24 cellular contexts compared by ENCODE assay signal in the genomic region with DNA sequence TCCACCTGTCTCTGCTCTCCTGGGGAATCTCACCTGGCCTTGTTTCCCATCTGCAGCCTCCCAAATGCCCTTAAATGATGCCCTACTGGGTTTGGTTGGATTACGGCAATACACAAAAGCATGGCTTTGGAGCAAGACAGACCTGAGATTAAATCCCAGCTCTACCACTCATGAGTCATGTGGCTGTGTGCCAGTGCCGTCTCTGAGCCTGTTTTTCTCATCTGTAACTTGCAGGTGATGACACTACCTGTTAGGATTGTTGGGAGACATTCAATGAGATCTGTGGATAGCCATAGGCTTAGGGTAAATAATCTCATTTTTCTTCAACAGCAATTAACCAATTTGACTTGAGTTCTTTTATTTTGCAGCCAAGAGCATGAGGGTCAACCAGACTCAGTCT.
DNase-seq lines count a peak whose midpoint lies in the region; ATAC-seq and TF ChIP-seq lines count a peak whose summit lies in the region.
"Had no signal": no experiment of that assay in that cellular context is flagged by ENCODE, and none has a peak within 500 bp of the region (broad histone marks: within the 10 kb centered on the region; RNA-seq: fewer than 3 reads in every experiment).

No MANE protein-coding gene starts in this region.

- ATAC-seq in naive thymus-derived CD8-positive, alpha-beta T cell: no peak
- no peak for ATAC-seq in heart right ventricle

- intact Hi-C loops in lower leg skin (cut with DNase I; ENCODE audit: low total_unique reads) (no loop called here), heart right ventricle (cut with DNase I) (no loop called here)

- peaks cover 0 to 7% (median 0%) of the 10 kb centered on the region in 7 donors for H3K27me3 ChIP-seq in heart right ventricle
- H3K27me3 ChIP-seq: BLaER1 had no signal

- H3K4me3 Mint-ChIP-seq in naive thymus-derived CD8-positive, alpha-beta T cell: no peak overlapping the region
- H3K4me3 Mint-ChIP-seq: CD4-positive, alpha-beta T cell had no signal

- DNase-seq in RWPE1 (ENCODE audit: low spot score): peak; percentile 81
- peak; percentile 19 for DNase-seq in coronary artery (ENCODE audit: low spot score)
- DNase-seq in lower leg skin (ENCODE audit: low spot score in 2 of 2): peak; percentile 77 to 86
- DNase-seq in T-helper 9 cell: no peak
- DNase-seq in naive thymus-derived CD8-positive, alpha-beta T cell: no peak
- DNase-seq in heart right ventricle: no peak
- no peak for DNase-seq in HuH-7.5 (ENCODE audit: low spot score)
- DNase-seq: ACHN; Caco-2; CD4-positive, alpha-beta T cell; DMS 273 treated with DMSO at 0.1 percent for 48 hours; GOT3; HCEC 1CT; KG1; MV-4-11; NCI-H1105 treated with DMSO at 0.1 percent for 48 hours; NCI-H1694; NCI-H2081 treated with DMSO at 0.1 percent for 48 hours; NCI-H2171 treated with DMSO at 0.1 percent for 48 hours; NCI-H446; NCI-H526 treated with DMSO at 0.1 percent for 48 hours; OCI-M1; SHP77 had no signal

- H3K27ac ChIP-seq in RWPE1: no peak overlapping the region
- no peak overlapping the region for H3K27ac ChIP-seq in coronary artery
- no peak overlapping the region for H3K27ac ChIP-seq in heart right ventricle
- H3K27ac ChIP-seq: BLaER1 had no signal

- no peak for TF ChIP-seq POLR2A in lower leg skin (IDR thresholded peaks at IDR 0.05)

- peaks cover 4 to 17% (median 13%) of the 10 kb centered on the region in 5 donors for H3K27me3 Mint-ChIP-seq in naive thymus-derived CD8-positive, alpha-beta T cell

- TF ChIP-seq CTCF in RWPE1 (conservative IDR thresholded peaks at IDR 0.05; ENCODE audit: low read depth): no peak
- no peak for TF ChIP-seq CTCF in coronary artery (IDR thresholded peaks at IDR 0.05)
- no peak for TF ChIP-seq CTCF in lower leg skin (IDR thresholded peaks at IDR 0.05)
- TF ChIP-seq CTCF in heart right ventricle (IDR thresholded peaks at IDR 0.05): no peak

- H3K4me1 Mint-ChIP-seq in naive thymus-derived CD8-positive, alpha-beta T cell: peaks cover 0 to 7% (median under 1%) of the 10 kb centered on the region in 4 donors

- no peaks in the 10 kb centered on the region for H3K36me3 ChIP-seq in heart right ventricle
- H3K36me3 ChIP-seq: BLaER1 had no signal

- POLR2A ChIA-PET in RWPE1 (lab: Yijun Ruan, JAX; ENCODE audit: low non-redundant PET): no interaction called here
- POLR2A ChIA-PET in naive thymus-derived CD8-positive, alpha-beta T cell (lab: Charles Lee): no interaction called here

- peaks cover 0 to 6% (median 0%) of the 10 kb centered on the region in 11 donors for H3K9me3 ChIP-seq in heart right ventricle
- H3K9me3 ChIP-seq: BLaER1, Caco-2 had no signal

- peaks cover 0 to under 1% (median 0%) of the 10 kb centered on the region in 9 donors for H3K9me3 Mint-ChIP-seq in naive thymus-derived CD8-positive, alpha-beta T cell
- H3K9me3 Mint-ChIP-seq: CD4-positive, alpha-beta T cell had no signal

- H3K4me3 ChIP-seq in coronary artery: no peak overlapping the region
- no peak overlapping the region for H3K4me3 ChIP-seq in lower leg skin (ENCODE audit: low read depth, poor library complexity, severe bottlenecking)
- no peak overlapping the region for H3K4me3 ChIP-seq in heart right ventricle
- H3K4me3 ChIP-seq: BLaER1 had no signal

- 45 to 46% methylated on average over 2 of the region's 2 CpGs for WGBS in lower leg skin, 2 donors
- 83% methylated on average over 2 of the region's 2 CpGs for WGBS in heart right ventricle, 2 donors

- peaks cover 0 to 1% (median 0%) of the 10 kb centered on the region in 9 donors for H3K4me1 ChIP-seq in heart right ventricle
- H3K4me1 ChIP-seq: BLaER1, Caco-2 had no signal

- H3K36me3 Mint-ChIP-seq in naive thymus-derived CD8-positive, alpha-beta T cell: no peaks in the 10 kb centered on the region

- CTCF ChIA-PET in RWPE1 (lab: Yijun Ruan, JAX): no interaction called here

- no peak overlapping the region for H3K27ac Mint-ChIP-seq in naive thymus-derived CD8-positive, alpha-beta T cell
- H3K27ac Mint-ChIP-seq: CD4-positive, alpha-beta T cell had no signal

Comparison
In these comparisons a context has a peak if more than half of its experiments do, and no peak if none do; other contexts are left out.
1. DNase-seq: peak in RWPE1 (single experiment), coronary artery (single experiment) and lower leg skin (2 of 2); none in T-helper 9 cell (single experiment), naive thymus-derived CD8-positive, alpha-beta T cell (0 of 10), heart right ventricle (0 of 2) and HuH-7.5 (single experiment).